In genomic region chr6:20211037-20211940, GRCh38 we compare ENCODE assay signal across 8 cellular contexts. TPM values are rescaled to one million over a fixed set of nuclear protein-coding genes. Genes with fewer than 3 reads are reported as not detected.
A peak's percentile ranks its signal among the peaks of the same experiment; 100 is the strongest.
DNase-seq lines count a peak whose midpoint lies in the region; ATAC-seq and TF ChIP-seq lines count a peak whose summit lies in the region.

No MANE protein-coding gene starts in this region.

- H3K4me3 Mint-ChIP-seq in CD8-positive, alpha-beta T cell = peak overlapping the region; percentile 95

- H3K27me3 Mint-ChIP-seq in CD8-positive, alpha-beta T cell (ENCODE audit: low read depth) = no peaks in the 10 kb centered on the region

- H3K27ac Mint-ChIP-seq in CD8-positive, alpha-beta T cell = peak overlapping the region; percentile 90

- peaks cover 43% of the 10 kb centered on the region for H3K4me1 Mint-ChIP-seq in CD8-positive, alpha-beta T cell (ENCODE audit: low read depth)

- H3K9me3 Mint-ChIP-seq in CD8-positive, alpha-beta T cell = no peaks in the 10 kb centered on the region

- no peak overlapping the region for H3K27ac ChIP-seq in CD8-positive, alpha-beta T cell (ENCODE audit: low read depth, low read length)
- peak overlapping the region; percentile 81 for H3K27ac ChIP-seq in muscle layer of duodenum (ENCODE audit: low read length)

- peaks cover 5% of the 10 kb centered on the region for H3K36me3 Mint-ChIP-seq in CD8-positive, alpha-beta T cell

- ATAC-seq in CD8-positive, alpha-beta T cell = no peak
- peak; percentile 20 for ATAC-seq in GM21367 (IDR thresholded peaks at IDR 0.05; ENCODE audit: unreplicated experiment)

- H3K36me3 ChIP-seq in CD8-positive, alpha-beta T cell (ENCODE audit: insufficient read depth, low read length) = no peaks in the 10 kb centered on the region
- no peaks in the 10 kb centered on the region for H3K36me3 ChIP-seq in muscle layer of duodenum (ENCODE audit: control insufficient read depth in 1 of 2, insufficient read depth in 2 of 2, low read length in 2 of 2)

- TF ChIP-seq CTCF in CD8-positive, alpha-beta T cell (IDR thresholded peaks at IDR 0.05) = no peak

- DNase-seq in CD8-positive, alpha-beta T cell = no peak
- DNase-seq in NCI-H748 (lab: John Stamatoyannopoulos, UW; ENCODE audit: unreplicated experiment) (peak; percentile 53), dermis blood vessel endothelial cell (peak; percentile 21), NCI-H2227 (lab: John Stamatoyannopoulos, UW; ENCODE audit: unreplicated experiment) (no peak), cerebellum (ENCODE audit: low spot score) (no peak)
- no peak for DNase-seq in stimulated activated CD4-positive, alpha-beta T cell treated with anti-CD3 and anti-CD28 coated beads, Interleukin-2, amount 100 ng/mL, for 24 hours

- peaks cover 29% of the 10 kb centered on the region for H3K4me1 ChIP-seq in CD8-positive, alpha-beta T cell (ENCODE audit: insufficient read depth, low read length)
- H3K4me1 ChIP-seq in muscle layer of duodenum (ENCODE audit: control insufficient read depth in 1 of 2, insufficient read depth in 2 of 2, low read length in 2 of 2) = peaks cover 15 to 18% of the 10 kb centered on the region in 2 donors

- H3K27me3 ChIP-seq in CD8-positive, alpha-beta T cell (ENCODE audit: insufficient read depth, low read length) = no peaks in the 10 kb centered on the region
- H3K27me3 ChIP-seq in muscle layer of duodenum (ENCODE audit: low read depth, low read length) = no peaks in the 10 kb centered on the region

- CTCF ChIA-PET in CD8-positive, alpha-beta T cell (lab: Charles Lee) = no interaction called here

- POLR2A ChIA-PET in CD8-positive, alpha-beta T cell (lab: Charles Lee) = no interaction called here

- intact Hi-C loops in CD8-positive, alpha-beta T cell (cut with DNase I, micrococcal nuclease) = loop anchor here (5.0 to 10.0 kb wide), 3 partner anchors 84 to 1374 kb away; partner anchors contain the start of gene CDKAL1 (in 1 of the 2)

- peak overlapping the region; percentile 62 for H3K4me3 ChIP-seq in CD8-positive, alpha-beta T cell (ENCODE audit: low read depth, low read length)
- peak overlapping the region; percentile 76 to 90 for H3K4me3 ChIP-seq in muscle layer of duodenum (ENCODE audit: low read depth in 1 of 2, low read length in 2 of 2)

- H3K9me3 ChIP-seq in CD8-positive, alpha-beta T cell (ENCODE audit: low read length) = no peaks in the 10 kb centered on the region
- H3K9me3 ChIP-seq in muscle layer of duodenum (ENCODE audit: control insufficient read depth in 1 of 2, low read length in 2 of 2) = no peaks in the 10 kb centered on the region

RNA-seq across cellular contexts. Expression of gene MBOAT1, which starts 1.0 kb away (rescaled TPM):
- 1 to 10 TPM; 5.9 to 6.5 TPM for total RNA-seq in CD8-positive, alpha-beta T cell
- total RNA-seq in dermis blood vessel endothelial cell (15.3 and 22.0 TPM in 2 replicates), cerebellum (7.7 TPM)

Comparison
In these comparisons a context has a peak if more than half of its experiments do, and no peak if none do; other contexts are left out.
1. DNase-seq: peak in NCI-H748 (single experiment) and dermis blood vessel endothelial cell (single experiment); none in CD8-positive, alpha-beta T cell (0 of 7), NCI-H2227 (single experiment), stimulated activated CD4-positive, alpha-beta T cell treated with anti-CD3 and anti-CD28 coated beads, Interleukin-2, amount 100 ng/mL, for 24 hours (0 of 2) and cerebellum (single experiment).